11 cellular contexts compared by ENCODE assay signal in genomic region chr1:161260939-161261858, GRCh38. TPM values are rescaled to one million over a fixed set of nuclear protein-coding genes. Genes with fewer than 3 reads are reported as not detected.
DNase-seq lines count a peak whose midpoint lies in the region; ATAC-seq and TF ChIP-seq lines count a peak whose summit lies in the region.
"Had no signal": no experiment of that assay in that cellular context is flagged by ENCODE, and none has a peak within 500 bp of the region (broad histone marks: within the 10 kb centered on the region; RNA-seq: fewer than 3 reads in every experiment).

No MANE protein-coding gene starts in this region.

- H2AFZ ChIP-seq in MM.1S (ENCODE audit: low read length) = peak overlapping the region; percentile 18; the same call in 1 of the 2 replicates

- peaks cover 4% of the 10 kb centered on the region; the same call in 1 of the 2 replicates for H3K27me3 ChIP-seq in MM.1S (replicated peaks; ENCODE audit: insufficient read depth, low read length)
- H3K27me3 ChIP-seq in esophagus (ENCODE audit: control insufficient read depth in 1 of 2, insufficient read depth in 2 of 2, low read length in 2 of 2) = no peaks in the 10 kb centered on the region
- H3K27me3 ChIP-seq in rectal smooth muscle tissue (ENCODE audit: control insufficient read depth, insufficient read depth, low read length) = peaks cover 3% of the 10 kb centered on the region

- WGBS in esophagus, 2 donors = 33 to 41% methylated on average over 9 of the region's 9 CpGs

- H3K79me2 ChIP-seq in MM.1S (ENCODE audit: low read length) = no peaks in the 10 kb centered on the region

- H3K9ac ChIP-seq in MM.1S (ENCODE audit: low read length) (no peak overlapping the region; the same call in 1 of the 2 replicates), rectal smooth muscle tissue (ENCODE audit: low read length) (no peak overlapping the region)

- no peaks in the 10 kb centered on the region for H4K20me1 ChIP-seq in MM.1S (ENCODE audit: insufficient read depth, low read length)

- H3F3A ChIP-seq in MM.1S (ENCODE audit: insufficient read depth, low read length) = no peaks in the 10 kb centered on the region

- no peaks in the 10 kb centered on the region for H3K36me3 ChIP-seq in MM.1S (replicated peaks; ENCODE audit: insufficient read depth, low read length)
- H3K36me3 ChIP-seq in esophagus (ENCODE audit: control insufficient read depth in 2 of 2, insufficient read depth in 2 of 2, low read length in 1 of 2) = no peaks in the 10 kb centered on the region
- H3K36me3 ChIP-seq in rectal smooth muscle tissue (ENCODE audit: control insufficient read depth, insufficient read depth, low read length) = no peaks in the 10 kb centered on the region

- H3K27ac ChIP-seq in MM.1S (ENCODE audit: low read length) (no peak overlapping the region), esophagus (ENCODE audit: low read depth in 2 of 2, low read length in 1 of 2) (peak overlapping the region; percentile 5 to 62), rectal smooth muscle tissue (ENCODE audit: low read depth, low read length) (peak overlapping the region; percentile 36)
- H3K27ac ChIP-seq: skin epidermis had no signal

- no peaks in the 10 kb centered on the region for H3K9me3 ChIP-seq in MM.1S (replicated peaks; ENCODE audit: insufficient read depth, low read length)
- H3K9me3 ChIP-seq in esophagus (ENCODE audit: control insufficient read depth in 2 of 2, insufficient read depth in 1 of 2, low read depth in 1 of 2, low read length in 1 of 2) = peaks cover 0 to 9% of the 10 kb centered on the region in 2 donors

- DNase-seq in DMS79 treated with DMSO at 0.1 percent for 48 hours (lab: John Stamatoyannopoulos, UW) (peak; percentile 64), DMS79 (lab: John Stamatoyannopoulos, UW) (no peak), MM.1S (peak; percentile 27), NCI-H128 (lab: John Stamatoyannopoulos, UW; ENCODE audit: unreplicated experiment) (no peak)
- DNase-seq in activated CD4-positive, alpha-beta T cell treated with anti-CD3 and anti-CD28 coated beads, Interleukin-2, amount 50 U/mL, for 4 hours = no peak
- DNase-seq: H7, T-helper 9 cell had no signal

- H3K4me3 ChIP-seq in MM.1S (ENCODE audit: low read length) = no peak overlapping the region
- H3K4me3 ChIP-seq in esophagus (ENCODE audit: low read depth in 1 of 2, low read length in 2 of 2) = no peak overlapping the region
- no peak overlapping the region for H3K4me3 ChIP-seq in rectal smooth muscle tissue (ENCODE audit: low read length)
- H3K4me3 ChIP-seq: skin epidermis had no signal

- H3K9me2 ChIP-seq in MM.1S (replicated peaks; ENCODE audit: insufficient read depth, low read length) = no peaks in the 10 kb centered on the region

- ATAC-seq in HG03139 (IDR thresholded peaks at IDR 0.05; ENCODE audit: unreplicated experiment) = no peak

- no peak for TF ChIP-seq CTCF in MM.1S (IDR thresholded peaks at IDR 0.05; ENCODE audit: low read length)

- peak overlapping the region; percentile 10; the same call in 1 of the 2 replicates for H3K4me2 ChIP-seq in MM.1S (ENCODE audit: low read depth, low read length)

- H3K4me1 ChIP-seq in MM.1S (ENCODE audit: low read length) = peaks cover 14% of the 10 kb centered on the region
- H3K4me1 ChIP-seq in esophagus (ENCODE audit: control insufficient read depth in 2 of 2, insufficient read depth in 2 of 2, low read length in 1 of 2) = peaks cover 8 to 9% of the 10 kb centered on the region in 2 donors
- H3K4me1 ChIP-seq in rectal smooth muscle tissue (ENCODE audit: control insufficient read depth, insufficient read depth, low read length) = peaks cover 6% of the 10 kb centered on the region

RNA-seq across cellular contexts. Expression of gene PCP4L1, which starts 2.7 kb away (rescaled TPM):
- 10 to 100 TPM in 1 of 2 donors, 1 to 10 TPM in 1; 10.0 to 16.2 TPM for polyA plus RNA-seq in esophagus

RNA-seq across cellular contexts. Expression of gene NR1I3, which starts 23.2 kb away (rescaled TPM):
- under 1 TPM in 1 of 2 donors, not detected in 1; 0.07 TPM for polyA plus RNA-seq in esophagus

RNA-seq across cellular contexts. Expression of gene TOMM40L, which starts 35.3 kb away (rescaled TPM):
- polyA plus RNA-seq in esophagus = 10 to 100 TPM in 1 of 2 donors, 1 to 10 TPM in 1; 8.0 to 10.5 TPM

RNA-seq across cellular contexts. Expression of gene APOA2, which starts 37.8 kb away (rescaled TPM):
- not detected for polyA plus RNA-seq in esophagus

RNA-seq across cellular contexts. Expression of gene FCER1G, which starts 46.1 kb away (rescaled TPM):
- polyA plus RNA-seq in esophagus = 10 to 100 TPM; 10.0 to 14.0 TPM

Comparison
In these comparisons a context has a peak if more than half of its experiments do, and no peak if none do; other contexts are left out.
1. DNase-seq: peak in DMS79 treated with DMSO at 0.1 percent for 48 hours (single experiment) and MM.1S (single experiment); none in DMS79 (single experiment), NCI-H128 (single experiment) and activated CD4-positive, alpha-beta T cell treated with anti-CD3 and anti-CD28 coated beads, Interleukin-2, amount 50 U/mL, for 4 hours (0 of 2).